Comparison of ENCODE assay signal across 8 cellular contexts in the genomic region with DNA sequence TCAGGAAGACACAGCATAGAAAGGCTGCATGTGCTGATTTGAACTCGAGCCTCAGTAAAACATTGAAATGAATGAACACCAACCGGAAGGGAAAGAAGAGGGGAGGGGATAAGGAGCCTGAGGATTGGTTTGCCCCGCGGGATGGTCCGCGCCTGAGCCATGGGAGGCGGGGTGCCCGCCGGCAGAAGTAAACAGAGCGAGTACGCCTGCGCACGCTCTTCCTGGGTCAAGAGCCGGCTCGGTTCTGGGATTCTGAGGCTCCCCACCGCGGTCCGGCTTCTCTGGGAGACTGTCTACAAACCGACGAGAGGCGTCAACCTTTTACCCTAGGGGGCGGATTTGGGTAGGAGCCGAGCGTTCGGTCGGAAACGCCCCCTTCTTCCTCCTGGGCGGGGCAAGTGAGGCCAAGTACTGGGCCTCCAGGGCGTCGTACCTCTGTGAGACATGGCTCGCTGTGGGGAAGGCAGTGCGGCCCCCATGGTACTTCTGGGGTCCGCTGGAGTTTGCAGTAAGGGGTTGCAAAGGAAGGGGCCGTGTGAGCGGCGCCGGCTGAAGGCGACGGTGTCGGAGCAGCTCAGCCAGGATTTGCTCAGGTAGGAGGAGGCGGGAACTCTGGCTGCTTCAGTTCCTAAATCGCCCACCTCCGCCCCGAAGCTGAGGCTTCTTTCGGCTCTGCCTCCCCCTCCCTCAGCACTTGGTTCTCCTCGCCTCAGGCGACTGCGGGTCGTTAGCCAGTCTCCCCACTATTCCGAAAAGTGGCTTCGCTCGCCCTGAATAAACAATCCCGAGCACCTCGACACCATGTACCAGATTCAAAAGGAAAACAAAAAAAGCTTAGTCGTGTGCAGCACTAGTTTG. TPM values are rescaled to one million over a fixed set of nuclear protein-coding genes. Genes with fewer than 3 reads are reported as not detected.
DNase-seq lines count a peak whose midpoint lies in the region; ATAC-seq and TF ChIP-seq lines count a peak whose summit lies in the region.

A gene (plus strand): TSS at position 218 of the 858 bp plus-strand sequence. CDS start 227 bp downstream, at position 445.

- H3K4me1 Mint-ChIP-seq in WTC11 = 0 out of 2 replicates have a peak, but pooled peaks cover 5% of the 10 kb centered on the region

- no peak within 1 kb of the TSS for H3K27ac ChIP-seq in ACC112 (ENCODE audit: low read depth, low read length)

- peaks cover 18% of the 10 kb centered on the region for H3K9me3 Mint-ChIP-seq in WTC11

- no peaks in the 10 kb centered on the region for H3K27me3 ChIP-seq in ACC112 (ENCODE audit: insufficient read depth, low read length)

- POLR2A ChIA-PET in WTC11 (lab: Charles Lee) = interaction anchor here (0.7 to 1.3 kb wide), 2 partner anchors 60 to 218 kb away, joined by 3 read pairs; no protein-coding TSS in a partner anchor

- peak; percentile 95 for ATAC-seq in GM18868 (IDR thresholded peaks at IDR 0.05; ENCODE audit: unreplicated experiment)
- ATAC-seq in HG03108 (IDR thresholded peaks at IDR 0.05; ENCODE audit: unreplicated experiment) = peak; percentile 96
- peak; percentile 94 for ATAC-seq in WTC11

- TF ChIP-seq CTCF in WTC11 (IDR thresholded peaks at IDR 0.05) (no peak), cardiac fibroblast (IDR thresholded peaks at IDR 0.05; ENCODE audit: low read depth, low read length) (no peak)

- no peaks in the 10 kb centered on the region for H3K27me3 Mint-ChIP-seq in WTC11 (ENCODE audit: low read depth)

- CTCF ChIA-PET in WTC11 (lab: Charles Lee) = no interaction called here

- DNase-seq in NCI-H2196 treated with DMSO at 0.1 percent for 48 hours (lab: John Stamatoyannopoulos, UW; ENCODE audit: unreplicated experiment) (peak; percentile 79), WTC11 (ENCODE audit: low spot score) (peak; percentile 94), cardiac fibroblast (ENCODE audit: low read depth in 2 of 2) (peak; percentile 78 to 90), inferior parietal cortex (ENCODE audit: extremely low spot score) (peak; percentile 88), smooth muscle cell of the brain vasculature (ENCODE audit: low read depth, low spot score) (peak; percentile 49)

- peak within 1 kb of the TSS; percentile 84 for H3K4me3 Mint-ChIP-seq in WTC11

- H3K79me2 ChIP-seq in ACC112 (ENCODE audit: control insufficient read depth, insufficient read depth, low read length, unreplicated experiment) = no peaks in the 10 kb centered on the region

- no peaks in the 10 kb centered on the region for H3K36me3 ChIP-seq in ACC112 (ENCODE audit: insufficient read depth, low read length)

- H3K4me3 ChIP-seq in ACC112 (ENCODE audit: low read depth, low read length) = peak within 1 kb of the TSS; percentile 88
- H3K4me3 ChIP-seq in cardiac fibroblast (replicated peaks in 1 of 2; ENCODE audit: low read depth in 2 of 2, low read length in 2 of 2) = peak within 1 kb of the TSS; percentile 78 to 80

- H2AFZ ChIP-seq in ACC112 (ENCODE audit: low read length, unreplicated experiment) = peak within 1 kb of the TSS; percentile 99

- no peaks in the 10 kb centered on the region for H3K4me1 ChIP-seq in ACC112 (ENCODE audit: control insufficient read depth, insufficient read depth, low read length, unreplicated experiment)

- peak within 1 kb of the TSS; percentile 96 for H3K27ac Mint-ChIP-seq in WTC11

- H3K36me3 Mint-ChIP-seq in WTC11 = peaks cover 20% of the 10 kb centered on the region

TF ChIP-seq in WTC11, 78 proteins besides CTCF, POLR2A, EP300 and RAD21 (continues in another document):
- peak; percentile 50; the same call in 1 of the 2 replicates for TF ChIP-seq ETV6 (CRISPR knock-in tag; IDR thresholded peaks at IDR 0.05)
- peak; percentile 94 for TF ChIP-seq FOXK1 (CRISPR knock-in tag; IDR thresholded peaks at IDR 0.05)
- peak; percentile 83 for TF ChIP-seq SP1 (CRISPR knock-in tag; conservative IDR thresholded peaks at IDR 0.05)
- TF ChIP-seq NFE2L1 (CRISPR knock-in tag; IDR thresholded peaks at IDR 0.05) = no peak
- TF ChIP-seq, protein P1, sequence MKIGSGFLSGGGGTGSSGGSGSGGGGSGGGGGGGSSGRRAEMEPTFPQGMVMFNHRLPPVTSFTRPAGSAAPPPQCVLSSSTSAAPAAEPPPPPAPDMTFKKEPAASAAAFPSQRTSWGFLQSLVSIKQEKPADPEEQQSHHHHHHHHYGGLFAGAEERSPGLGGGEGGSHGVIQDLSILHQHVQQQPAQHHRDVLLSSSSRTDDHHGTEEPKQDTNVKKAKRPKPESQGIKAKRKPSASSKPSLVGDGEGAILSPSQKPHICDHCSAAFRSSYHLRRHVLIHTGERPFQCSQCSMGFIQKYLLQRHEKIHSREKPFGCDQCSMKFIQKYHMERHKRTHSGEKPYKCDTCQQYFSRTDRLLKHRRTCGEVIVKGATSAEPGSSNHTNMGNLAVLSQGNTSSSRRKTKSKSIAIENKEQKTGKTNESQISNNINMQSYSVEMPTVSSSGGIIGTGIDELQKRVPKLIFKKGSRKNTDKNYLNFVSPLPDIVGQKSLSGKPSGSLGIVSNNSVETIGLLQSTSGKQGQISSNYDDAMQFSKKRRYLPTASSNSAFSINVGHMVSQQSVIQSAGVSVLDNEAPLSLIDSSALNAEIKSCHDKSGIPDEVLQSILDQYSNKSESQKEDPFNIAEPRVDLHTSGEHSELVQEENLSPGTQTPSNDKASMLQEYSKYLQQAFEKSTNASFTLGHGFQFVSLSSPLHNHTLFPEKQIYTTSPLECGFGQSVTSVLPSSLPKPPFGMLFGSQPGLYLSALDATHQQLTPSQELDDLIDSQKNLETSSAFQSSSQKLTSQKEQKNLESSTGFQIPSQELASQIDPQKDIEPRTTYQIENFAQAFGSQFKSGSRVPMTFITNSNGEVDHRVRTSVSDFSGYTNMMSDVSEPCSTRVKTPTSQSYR (CRISPR knock-in tag; IDR thresholded peaks at IDR 0.05) = no peak
- TF ChIP-seq, protein P2, sequence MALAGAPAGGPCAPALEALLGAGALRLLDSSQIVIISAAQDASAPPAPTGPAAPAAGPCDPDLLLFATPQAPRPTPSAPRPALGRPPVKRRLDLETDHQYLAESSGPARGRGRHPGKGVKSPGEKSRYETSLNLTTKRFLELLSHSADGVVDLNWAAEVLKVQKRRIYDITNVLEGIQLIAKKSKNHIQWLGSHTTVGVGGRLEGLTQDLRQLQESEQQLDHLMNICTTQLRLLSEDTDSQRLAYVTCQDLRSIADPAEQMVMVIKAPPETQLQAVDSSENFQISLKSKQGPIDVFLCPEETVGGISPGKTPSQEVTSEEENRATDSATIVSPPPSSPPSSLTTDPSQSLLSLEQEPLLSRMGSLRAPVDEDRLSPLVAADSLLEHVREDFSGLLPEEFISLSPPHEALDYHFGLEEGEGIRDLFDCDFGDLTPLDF (CRISPR knock-in tag; IDR thresholded peaks at IDR 0.05) = peak; percentile 59; the same call in 1 of the 2 replicates
- peak; percentile 67; the same call in 1 of the 2 replicates for TF ChIP-seq CREM (CRISPR knock-in tag; IDR thresholded peaks at IDR 0.05)
- TF ChIP-seq, protein P3, sequence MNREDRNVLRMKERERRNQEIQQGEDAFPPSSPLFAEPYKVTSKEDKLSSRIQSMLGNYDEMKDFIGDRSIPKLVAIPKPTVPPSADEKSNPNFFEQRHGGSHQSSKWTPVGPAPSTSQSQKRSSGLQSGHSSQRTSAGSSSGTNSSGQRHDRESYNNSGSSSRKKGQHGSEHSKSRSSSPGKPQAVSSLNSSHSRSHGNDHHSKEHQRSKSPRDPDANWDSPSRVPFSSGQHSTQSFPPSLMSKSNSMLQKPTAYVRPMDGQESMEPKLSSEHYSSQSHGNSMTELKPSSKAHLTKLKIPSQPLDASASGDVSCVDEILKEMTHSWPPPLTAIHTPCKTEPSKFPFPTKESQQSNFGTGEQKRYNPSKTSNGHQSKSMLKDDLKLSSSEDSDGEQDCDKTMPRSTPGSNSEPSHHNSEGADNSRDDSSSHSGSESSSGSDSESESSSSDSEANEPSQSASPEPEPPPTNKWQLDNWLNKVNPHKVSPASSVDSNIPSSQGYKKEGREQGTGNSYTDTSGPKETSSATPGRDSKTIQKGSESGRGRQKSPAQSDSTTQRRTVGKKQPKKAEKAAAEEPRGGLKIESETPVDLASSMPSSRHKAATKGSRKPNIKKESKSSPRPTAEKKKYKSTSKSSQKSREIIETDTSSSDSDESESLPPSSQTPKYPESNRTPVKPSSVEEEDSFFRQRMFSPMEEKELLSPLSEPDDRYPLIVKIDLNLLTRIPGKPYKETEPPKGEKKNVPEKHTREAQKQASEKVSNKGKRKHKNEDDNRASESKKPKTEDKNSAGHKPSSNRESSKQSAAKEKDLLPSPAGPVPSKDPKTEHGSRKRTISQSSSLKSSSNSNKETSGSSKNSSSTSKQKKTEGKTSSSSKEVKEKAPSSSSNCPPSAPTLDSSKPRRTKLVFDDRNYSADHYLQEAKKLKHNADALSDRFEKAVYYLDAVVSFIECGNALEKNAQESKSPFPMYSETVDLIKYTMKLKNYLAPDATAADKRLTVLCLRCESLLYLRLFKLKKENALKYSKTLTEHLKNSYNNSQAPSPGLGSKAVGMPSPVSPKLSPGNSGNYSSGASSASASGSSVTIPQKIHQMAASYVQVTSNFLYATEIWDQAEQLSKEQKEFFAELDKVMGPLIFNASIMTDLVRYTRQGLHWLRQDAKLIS (CRISPR knock-in tag; IDR thresholded peaks at IDR 0.05; ENCODE audit: borderline replicate concordance) = no peak
- no peak for TF ChIP-seq ELF4 (CRISPR knock-in tag; IDR thresholded peaks at IDR 0.05; ENCODE audit: low read depth)
- no peak for TF ChIP-seq ATF1 (CRISPR knock-in tag; IDR thresholded peaks at IDR 0.05)
- TF ChIP-seq, protein P4, sequence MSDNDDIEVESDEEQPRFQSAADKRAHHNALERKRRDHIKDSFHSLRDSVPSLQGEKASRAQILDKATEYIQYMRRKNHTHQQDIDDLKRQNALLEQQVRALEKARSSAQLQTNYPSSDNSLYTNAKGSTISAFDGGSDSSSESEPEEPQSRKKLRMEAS (CRISPR knock-in tag; IDR thresholded peaks at IDR 0.05) = peak; percentile 79
- TF ChIP-seq TEAD4 (CRISPR knock-in tag; IDR thresholded peaks at IDR 0.05) = no peak
- TF ChIP-seq, protein P5, sequence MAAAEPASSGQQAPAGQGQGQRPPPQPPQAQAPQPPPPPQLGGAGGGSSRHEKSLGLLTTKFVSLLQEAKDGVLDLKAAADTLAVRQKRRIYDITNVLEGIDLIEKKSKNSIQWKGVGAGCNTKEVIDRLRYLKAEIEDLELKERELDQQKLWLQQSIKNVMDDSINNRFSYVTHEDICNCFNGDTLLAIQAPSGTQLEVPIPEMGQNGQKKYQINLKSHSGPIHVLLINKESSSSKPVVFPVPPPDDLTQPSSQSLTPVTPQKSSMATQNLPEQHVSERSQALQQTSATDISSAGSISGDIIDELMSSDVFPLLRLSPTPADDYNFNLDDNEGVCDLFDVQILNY (CRISPR knock-in tag; IDR thresholded peaks at IDR 0.05) = peak; percentile 82
- TF ChIP-seq ZNF317 (CRISPR knock-in tag; IDR thresholded peaks at IDR 0.05; ENCODE audit: borderline replicate concordance, low read depth) = no peak

RNA-seq across cellular contexts. Expression of the gene that starts here (rescaled TPM):
- 3.7 to 4.6 TPM (median 4.5 TPM) in 3 replicates for total RNA-seq in WTC11 (2021)
